ENCODE assay signal across 1 cellular context in genomic region chr7:106176414-106177294, GRCh38.
TF ChIP-seq lines count a peak whose summit lies in the region.

No MANE protein-coding gene starts in this region.

TF ChIP-seq in K562, 482 proteins besides CTCF, POLR2A, EP300 and RAD21 (continued from another document and continues in another):
- TF ChIP-seq ZNF592 (IDR thresholded peaks at IDR 0.05) (no peak), RREB1 (CRISPR knock-in tag; IDR thresholded peaks at IDR 0.05) (peak; percentile 87; the same call in 1 of the 2 replicates), RB1 (IDR thresholded peaks at IDR 0.05; ENCODE audit: low read depth) (peak; percentile 82), CREB5 (CRISPR knock-in tag; IDR thresholded peaks at IDR 0.05) (no peak), RBM34 (IDR thresholded peaks at IDR 0.05; ENCODE audit: borderline replicate concordance, insufficient read depth, low read length) (no peak), ETS2 (tag; IDR thresholded peaks at IDR 0.05; ENCODE audit: borderline replicate concordance, poor library complexity, severe bottlenecking) (no peak), ZNF134 (CRISPR knock-in tag; conservative IDR thresholded peaks at IDR 0.05) (peak; percentile 59; the same call in 1 of the 2 replicates), HMGXB4 (CRISPR knock-in tag; IDR thresholded peaks at IDR 0.05) (no peak), NELFE (IDR thresholded peaks at IDR 0.05; ENCODE audit: insufficient read depth, insufficient read length) (no peak), CHD1 (IDR thresholded peaks at IDR 0.05; ENCODE audit: low read length) (no peak), ETV5 (CRISPR knock-in tag; IDR thresholded peaks at IDR 0.05; ENCODE audit: low read depth) (0 out of 2 replicates have a peak, but pooled peaks have one; percentile 52), RCOR1 (IDR thresholded peaks at IDR 0.05; ENCODE audit: borderline replicate concordance in 1 of 2, low read depth in 2 of 2, low read length in 2 of 2) (peak in 1 of 2 experiments; percentile 78; a peak in 2 of 4 replicates), CXXC5 (CRISPR knock-in tag; IDR thresholded peaks at IDR 0.05) (0 out of 2 replicates have a peak, but pooled peaks have one; percentile 39), ZFX (CRISPR knock-in tag; IDR thresholded peaks at IDR 0.05) (no peak), HMG20B (CRISPR knock-in tag; IDR thresholded peaks at IDR 0.05) (no peak), FOXP1 (CRISPR knock-in tag; IDR thresholded peaks at IDR 0.05) (no peak), DEAF1 (CRISPR knock-in tag; IDR thresholded peaks at IDR 0.05) (peak; percentile 100), MYNN (IDR thresholded peaks at IDR 0.05) (peak; percentile 69; the same call in 1 of the 2 replicates), MYNN (CRISPR knock-in tag; IDR thresholded peaks at IDR 0.05) (no peak), EP400 (IDR thresholded peaks at IDR 0.05) (peak; percentile 60; the same call in 1 of the 2 replicates), CREBBP (IDR thresholded peaks at IDR 0.05; ENCODE audit: low read depth, low read length) (no peak), DACH1 (IDR thresholded peaks at IDR 0.05; ENCODE audit: partially characterized antibody) (peak; percentile 16), SP2 (IDR thresholded peaks at IDR 0.05; ENCODE audit: extremely low read depth, low read depth, low read length, poor library complexity, severe bottlenecking) (no peak), REST (CRISPR knock-in tag; IDR thresholded peaks at IDR 0.05; ENCODE audit: low read depth) (peak; percentile 67; the same call in 1 of the 2 replicates), E2F6 (IDR thresholded peaks at IDR 0.05; ENCODE audit: borderline replicate concordance in 1 of 2, extremely low read depth in 1 of 2, insufficient read depth in 1 of 2, insufficient read length in 1 of 2, low read depth in 1 of 2, low read length in 1 of 2, poor library complexity in 1 of 2, severe bottlenecking in 1 of 2) (peak; percentile 56 to 58), ZBTB2 (IDR thresholded peaks at IDR 0.05) (no peak), TCF7 (IDR thresholded peaks at IDR 0.05; ENCODE audit: borderline replicate concordance) (peak; percentile 82; the same call in 1 of the 2 replicates), CHCHD3 (CRISPR knock-in tag; IDR thresholded peaks at IDR 0.05) (no peak), BMI1 (IDR thresholded peaks at IDR 0.05; ENCODE audit: low read length) (no peak), CBX1 (IDR thresholded peaks at IDR 0.05; ENCODE audit: low read depth) (no peak), CHD2 (IDR thresholded peaks at IDR 0.05; ENCODE audit: low read depth, low read length) (no peak), ZNF184 (CRISPR knock-in tag; IDR thresholded peaks at IDR 0.05) (no peak), ZBTB9 (CRISPR knock-in tag; IDR thresholded peaks at IDR 0.05) (0 out of 2 replicates have a peak, but pooled peaks have one; percentile 71)
